Comparison of ENCODE assay signal across 19 cellular contexts in genomic region chr12:6114476-6114870, GRCh38. TPM values are rescaled to one million over a fixed set of nuclear protein-coding genes. Genes with fewer than 3 reads are reported as not detected.
"Had no signal": no experiment of that assay in that cellular context is flagged by ENCODE, and none has a peak within 500 bp of the region (broad histone marks: within the 10 kb centered on the region; RNA-seq: fewer than 3 reads in every experiment).

No MANE protein-coding gene starts in this region.

- H3K9me3 ChIP-seq: neutrophil, sigmoid colon, testis, vagina had no signal

- DNase-seq: activated CD4-positive, alpha-beta T cell treated with anti-CD3 and anti-CD28 coated beads, Interleukin-2, amount 50 U/mL, for 4 hours; activated effector memory CD4-positive, alpha-beta T cell treated with anti-CD3 and anti-CD28 coated beads, Interleukin-2, amount 50 U/mL, for 16 hours; activated T-cell treated with anti-CD3 and anti-CD28 coated beads, Interleukin-2, amount 50 U/mL, for 1 hour; amniotic stem cell; dorsolateral prefrontal cortex; foreskin keratinocyte; head of caudate nucleus; naive thymus-derived CD4-positive, alpha-beta T cell; posterior cingulate gyrus; sigmoid colon; stimulated activated CD4-positive, alpha-beta T cell treated with anti-CD3 and anti-CD28 coated beads, Interleukin-4, amount 100 ng/mL, for 24 hours; T-helper 2 cell; testis had no signal

- H3K4me1 ChIP-seq: foreskin keratinocyte, sigmoid colon, testis, vagina had no signal

- H3K27ac ChIP-seq: foreskin keratinocyte, neutrophil, testis, vagina had no signal

- H3K27me3 ChIP-seq: dorsolateral prefrontal cortex, foreskin keratinocyte, neutrophil, sigmoid colon, testis, vagina had no signal

- ATAC-seq: foreskin keratinocyte; naive thymus-derived CD4-positive, alpha-beta T cell had no signal

- H3K4me3 ChIP-seq: dorsolateral prefrontal cortex, lung, sigmoid colon, testis, vagina had no signal

- H3K36me3 ChIP-seq: neutrophil, sigmoid colon, vagina had no signal

- FAIRE-seq: endometrium, keratinocyte, TTC549 had no signal

RNA-seq across cellular contexts. Expression of gene VWF, which starts 10.0 kb away (rescaled TPM):
- total RNA-seq: foreskin keratinocyte had no signal
- polyA plus RNA-seq: naive thymus-derived CD4-positive, alpha-beta T cell had no signal
